1 cellular context compared by ENCODE assay signal in genomic region chr20:45792513-45793118, GRCh38.
A peak's percentile ranks its signal among the peaks of the same experiment; 100 is the strongest.
TF ChIP-seq lines count a peak whose summit lies in the region.

No MANE protein-coding gene starts in this region.

TF ChIP-seq in GM12878, 131 proteins besides CTCF, POLR2A, EP300 and RAD21:
- TF ChIP-seq BCL11A (IDR thresholded peaks at IDR 0.05; ENCODE audit: low read depth, low read length) (no peak), MLLT1 (IDR thresholded peaks at IDR 0.05) (0 out of 2 replicates have a peak, but pooled peaks have one; percentile 30)
